In genomic region chr11:133711545-133711944, GRCh38 we compare ENCODE assay signal across 20 cellular contexts.
"Had no signal": no experiment of that assay in that cellular context is flagged by ENCODE, and none has a peak within 500 bp of the region (broad histone marks: within the 10 kb centered on the region; RNA-seq: fewer than 3 reads in every experiment).

No MANE protein-coding gene starts in this region.

- H3K4me1 ChIP-seq: sigmoid colon, stomach had no signal

- H3K4me3 Mint-ChIP-seq: naive B cell, nephron, type B pancreatic cell had no signal

- ATAC-seq: esophagus mucosa had no signal

- H3K9me3 Mint-ChIP-seq: nephron, type B pancreatic cell had no signal

- H3K9me3 ChIP-seq: heart right ventricle, sigmoid colon, stomach had no signal

- H3K4me1 Mint-ChIP-seq: naive B cell, nephron had no signal

- H3K27ac Mint-ChIP-seq: naive B cell, nephron, type B pancreatic cell had no signal

- H3K36me3 ChIP-seq: heart right ventricle, sigmoid colon, stomach had no signal

- H3K36me3 Mint-ChIP-seq: naive B cell, type B pancreatic cell had no signal

- H3K27ac ChIP-seq: dorsolateral prefrontal cortex, sigmoid colon, skin epidermis, stomach had no signal

- H3K4me3 ChIP-seq: dorsolateral prefrontal cortex, heart right ventricle, lung, sigmoid colon, skin epidermis, stomach had no signal

- DNase-seq: cortex of kidney; dorsolateral prefrontal cortex; effector CD8-positive, alpha-beta T cell; kidney; left cardiac atrium; left ventricle myocardium superior; mesenchymal stem cell; naive B cell; posterior cingulate gyrus; sigmoid colon; stimulated activated CD4-positive, alpha-beta T cell treated with anti-CD3 and anti-CD28 coated beads, Interleukin-2, amount 100 ng/mL, for 24 hours; stimulated activated naive CD4-positive, alpha-beta T cell; stomach; substantia nigra had no signal
